Comparison of ENCODE assay signal across 15 cellular contexts in genomic region chr4:94743838-94744237, GRCh38.
A peak's percentile ranks its signal among the peaks of the same experiment; 100 is the strongest.
DNase-seq lines count a peak whose midpoint lies in the region; ATAC-seq lines count a peak whose summit lies in the region.
"Had no signal": no experiment of that assay in that cellular context is flagged by ENCODE, and none has a peak within 500 bp of the region (broad histone marks: within the 10 kb centered on the region; RNA-seq: fewer than 3 reads in every experiment).

No MANE protein-coding gene starts in this region.

- H3K4me3 ChIP-seq in adipocyte (ENCODE audit: low read length) = no peak overlapping the region
- H3K4me3 ChIP-seq: GM23338 had no signal

- no peak for ATAC-seq in GM19328 (IDR thresholded peaks at IDR 0.05; ENCODE audit: unreplicated experiment)
- ATAC-seq: CD8-positive, alpha-beta T cell; GM23338 had no signal

- no peaks in the 10 kb centered on the region for H3K4me1 ChIP-seq in adipocyte (ENCODE audit: control insufficient read depth, insufficient read depth, low read length)

- H3K27me3 ChIP-seq in adipocyte (replicated peaks; ENCODE audit: control insufficient read depth, insufficient read depth, low read length) = no peaks in the 10 kb centered on the region
- H3K27me3 ChIP-seq: BE2C had no signal

- DNase-seq in NCI-H510A treated with DMSO at 0.1 percent for 48 hours (lab: John Stamatoyannopoulos, UW) (peak; percentile 43), NCI-H510A (lab: John Stamatoyannopoulos, UW) (no peak), adipocyte (ENCODE audit: low read depth) (peak; percentile 59), fibroblast of peridontal ligament (ENCODE audit: extremely low read depth) (peak; percentile 13), CD1c-positive myeloid dendritic cell (ENCODE audit: extremely low spot score) (no peak), NCI-H1930 (lab: John Stamatoyannopoulos, UW) (no peak)
- DNase-seq: BE2C; CD8-positive, alpha-beta T cell; COR-L47; DMS153; DMS79 treated with DMSO at 0.1 percent for 48 hours; EL; H7 had no signal

- no peak overlapping the region for H3K9ac ChIP-seq in adipocyte (ENCODE audit: low read length)

- no peaks in the 10 kb centered on the region for H3K36me3 ChIP-seq in adipocyte (ENCODE audit: control insufficient read depth, insufficient read depth, low read length, severe bottlenecking)
- H3K36me3 ChIP-seq: BE2C had no signal

- no peaks in the 10 kb centered on the region for H3K9me3 ChIP-seq in adipocyte (ENCODE audit: control insufficient read depth, low read length)
- H3K9me3 ChIP-seq: BE2C had no signal

Comparison
In these comparisons a context has a peak if more than half of its experiments do, and no peak if none do; other contexts are left out.
1. DNase-seq: peak in NCI-H510A treated with DMSO at 0.1 percent for 48 hours (single experiment), adipocyte (single experiment) and fibroblast of peridontal ligament (single experiment); none in NCI-H510A (single experiment), CD1c-positive myeloid dendritic cell (single experiment) and NCI-H1930 (0 of 2).